Comparison of ENCODE assay signal across 8 cellular contexts in genomic region chr2:225660262-225661091, GRCh38.
A peak's percentile ranks its signal among the peaks of the same experiment; 100 is the strongest.
DNase-seq lines count a peak whose midpoint lies in the region; ATAC-seq and TF ChIP-seq lines count a peak whose summit lies in the region.

No MANE protein-coding gene starts in this region.

- TF ChIP-seq CTCF in coronary artery (IDR thresholded peaks at IDR 0.05) (peak; percentile 75), lower lobe of right lung (IDR thresholded peaks at IDR 0.05) (peak; percentile 79)

- DNase-seq in C1 segment of cervical spinal cord (lab: John Stamatoyannopoulos, UW), result peak in 8 of 14 donors; percentile 3 to 52 (median 30)
- peak; percentile 48 for DNase-seq in NCI-H345 treated with DMSO at 0.1 percent for 48 hours (lab: John Stamatoyannopoulos, UW; ENCODE audit: unreplicated experiment)
- peak; percentile 70 to 74 for DNase-seq in activated CD4-positive, alpha-beta T cell treated with anti-CD3 and anti-CD28 coated beads for 4 hours
- DNase-seq in coronary artery (ENCODE audit: low spot score), result no peak
- DNase-seq in lower lobe of right lung, result peak; percentile 76
- DNase-seq in stimulated activated CD8-positive, alpha-beta memory T cell treated with anti-CD3 and anti-CD28 coated beads, Interleukin-12 subunit alpha, Interleukin-12 subunit beta, amount 100 ng/mL, for 4 hours (ENCODE audit: low read depth), result peak; percentile 31

- H3K27ac ChIP-seq in coronary artery (no peak overlapping the region), lower lobe of right lung (no peak overlapping the region)

- ATAC-seq in GM19025 (IDR thresholded peaks at IDR 0.05; ENCODE audit: low read depth, unreplicated experiment) (peak; percentile 78), HG03196 (IDR thresholded peaks at IDR 0.05; ENCODE audit: unreplicated experiment) (peak; percentile 81), lower lobe of right lung (peak; percentile 80 to 89)

- no peaks in the 10 kb centered on the region for H3K27me3 ChIP-seq in lower lobe of right lung (ENCODE audit: low read depth)

- H3K9me3 ChIP-seq in lower lobe of right lung, result no peaks in the 10 kb centered on the region

- no peaks in the 10 kb centered on the region for H3K36me3 ChIP-seq in lower lobe of right lung

- intact Hi-C loops in lower lobe of right lung (cut with DNase I), result loop anchor here (10.0 kb wide), 1 partner anchor 1324 kb away; no protein-coding TSS in a partner anchor

- H3K4me3 ChIP-seq in coronary artery, result no peak overlapping the region
- H3K4me3 ChIP-seq in lower lobe of right lung, result no peak overlapping the region

- peaks cover 3% of the 10 kb centered on the region for H3K4me1 ChIP-seq in lower lobe of right lung
